In the genomic region with DNA sequence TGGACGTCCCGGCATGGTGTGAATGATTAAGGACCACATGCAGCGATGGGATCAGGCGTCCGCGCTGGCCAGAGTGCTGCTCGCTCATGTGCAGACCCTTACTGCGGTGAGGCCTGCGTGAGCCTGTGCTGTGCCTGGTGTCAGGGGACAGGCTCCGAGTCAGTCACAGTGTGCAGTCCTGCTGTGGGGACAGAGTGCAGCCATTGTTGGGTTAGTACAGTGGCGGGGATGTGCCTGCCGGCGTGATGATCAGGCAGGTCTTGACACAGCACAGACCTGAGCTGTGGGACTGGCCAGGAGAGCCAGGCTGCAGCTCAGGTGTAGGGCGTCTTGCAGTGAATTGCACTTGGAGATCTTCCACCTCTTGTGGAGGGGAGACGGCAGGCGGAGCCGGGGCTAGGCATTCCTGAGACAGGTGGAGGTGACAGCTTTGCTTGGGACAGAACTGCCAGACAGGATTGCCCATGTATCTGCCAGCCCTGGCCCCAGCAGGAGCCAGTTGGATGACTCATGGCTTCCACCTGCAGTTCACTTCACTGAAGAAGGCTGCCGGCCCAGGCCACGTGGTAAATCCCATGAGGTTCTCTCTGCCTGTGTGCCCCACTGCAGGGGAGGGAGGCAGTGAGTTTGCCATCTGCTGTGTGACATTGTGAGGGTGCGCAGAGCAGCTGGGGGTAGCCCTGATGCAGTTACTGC, we compare ENCODE assay signal across 10 cellular contexts. TPM values are rescaled to one million over a fixed set of nuclear protein-coding genes. Genes with fewer than 3 reads are reported as not detected.
DNase-seq lines count a peak whose midpoint lies in the region; ATAC-seq, FAIRE-seq and TF ChIP-seq lines count a peak whose summit lies in the region.
"Had no signal": no experiment of that assay in that cellular context is flagged by ENCODE, and none has a peak within 500 bp of the region (broad histone marks: within the 10 kb centered on the region; RNA-seq: fewer than 3 reads in every experiment).

No MANE protein-coding gene starts in this region.

- in situ Hi-C loops in ACHN (cut with HindIII; ENCODE audit: low pct_ligation_motif_present, low pct_unique_long_range_greater_than_20kb, low sequenced_read_pairs), result no loop called here

- no peak overlapping the region for H2AFZ ChIP-seq in keratinocyte (ENCODE audit: control insufficient read depth, low read length)

- intact Hi-C loops in vagina (cut with DNase I), result no loop called here

- peak in 1 of 3 experiments; percentile 19 for TF ChIP-seq CTCF in keratinocyte (optimal IDR thresholded peaks at IDR 0.05 in 1 of 3, IDR thresholded peaks at IDR 0.05 in 1 of 3, conservative IDR thresholded peaks at IDR 0.05 in 1 of 3; ENCODE audit: extremely low read depth in 1 of 3, insufficient read depth in 2 of 3, low read length in 3 of 3)
- no peak for TF ChIP-seq CTCF in vagina (IDR thresholded peaks at IDR 0.05)

- H3K27ac Mint-ChIP-seq in activated T-cell treated with anti-CD3 and anti-CD28 coated beads, Interleukin-2, amount 50 U/mL, for 72 hours, result no peak overlapping the region

- dilution Hi-C loops in keratinocyte (cut with MboI; ENCODE audit: extremely low pct_ligation_motif_present, low sequenced_read_pairs), result no loop called here

- no peak overlapping the region for H3K4me3 ChIP-seq in keratinocyte (ENCODE audit: control insufficient read depth in 2 of 3, extremely low read depth in 1 of 3, insufficient read depth in 2 of 3, low read depth in 1 of 3, low read length in 3 of 3)
- H3K4me3 ChIP-seq in vagina, result no peak overlapping the region

- no peaks in the 10 kb centered on the region for H3K27me3 Mint-ChIP-seq in activated T-cell treated with anti-CD3 and anti-CD28 coated beads, Interleukin-2, amount 50 U/mL, for 72 hours (ENCODE audit: low read depth)

- H3K9me3 Mint-ChIP-seq in activated T-cell treated with anti-CD3 and anti-CD28 coated beads, Interleukin-2, amount 50 U/mL, for 72 hours, result no peaks in the 10 kb centered on the region

- peaks cover 7% of the 10 kb centered on the region for H3K9me1 ChIP-seq in keratinocyte (ENCODE audit: control insufficient read depth, extremely low read depth, insufficient read depth, low read length)

- H3K27ac ChIP-seq in keratinocyte (ENCODE audit: control insufficient read depth, insufficient read depth, low read length), result no peak overlapping the region
- H3K27ac ChIP-seq in vagina, result no peak overlapping the region

- H3K36me3 ChIP-seq in keratinocyte (ENCODE audit: control insufficient read depth in 2 of 2, extremely low read depth in 1 of 2, insufficient read depth in 2 of 2, low read length in 2 of 2), result peaks cover 56 to 59% of the 10 kb centered on the region in 2 experiments
- peaks cover 0 to 73% of the 10 kb centered on the region in 2 donors for H3K36me3 ChIP-seq in vagina

- H4K20me1 ChIP-seq in keratinocyte (ENCODE audit: control insufficient read depth, extremely low read depth, insufficient read depth, low read length), result peaks cover 6% of the 10 kb centered on the region

- H3K4me1 Mint-ChIP-seq in activated T-cell treated with anti-CD3 and anti-CD28 coated beads, Interleukin-2, amount 50 U/mL, for 72 hours (ENCODE audit: low read depth), result peaks cover 5% of the 10 kb centered on the region

- H3K4me1 ChIP-seq in keratinocyte (ENCODE audit: control insufficient read depth, extremely low read depth, insufficient read depth, low read length), result peaks cover 21% of the 10 kb centered on the region
- peaks cover 12% of the 10 kb centered on the region for H3K4me1 ChIP-seq in vagina

- ATAC-seq in activated T-cell treated with anti-CD3 and anti-CD28 coated beads, Interleukin-2, amount 50 U/mL, for 72 hours (replicated peaks in 1 of 2), result no peak

- no peak overlapping the region for H3K4me3 Mint-ChIP-seq in activated T-cell treated with anti-CD3 and anti-CD28 coated beads, Interleukin-2, amount 50 U/mL, for 72 hours

- peak; percentile 78 for DNase-seq in ACHN
- DNase-seq in HT-29 (ENCODE audit: low spot score), result peak; percentile 81
- peak; percentile 36 for DNase-seq in amniotic epithelial cell (ENCODE audit: low read depth)
- peak; percentile 32 for DNase-seq in keratinocyte (ENCODE audit: low read depth, low spot score)
- no peak for DNase-seq in vagina (ENCODE audit: extremely low spot score in 2 of 2)
- no peak for DNase-seq in activated CD4-positive, alpha-beta T cell treated with anti-CD3 and anti-CD28 coated beads, Interleukin-2, amount 50 U/mL, for 4 hours
- no peak for DNase-seq in epidermal melanocyte (ENCODE audit: insufficient read length, low spot score)
- no peak for DNase-seq in activated T-cell treated with anti-CD3 and anti-CD28 coated beads, Interleukin-2, amount 50 U/mL, for 72 hours
- DNase-seq: activated effector memory CD4-positive, alpha-beta T cell treated with anti-CD3 and anti-CD28 coated beads, Interleukin-2, amount 50 U/mL, for 16 hours had no signal

- no peak for TF ChIP-seq POLR2A in vagina (IDR thresholded peaks at IDR 0.05)

- H3K79me2 ChIP-seq in keratinocyte (ENCODE audit: control insufficient read depth, insufficient read depth, low read length), result peaks cover 2% of the 10 kb centered on the region

- peaks cover 4 to 13% of the 10 kb centered on the region in 2 donors for H3K36me3 Mint-ChIP-seq in activated T-cell treated with anti-CD3 and anti-CD28 coated beads, Interleukin-2, amount 50 U/mL, for 72 hours (ENCODE audit: insufficient read depth in 2 of 2)

- peak overlapping the region; percentile 30 for H3K4me2 ChIP-seq in keratinocyte (ENCODE audit: control insufficient read depth, extremely low read depth, insufficient read depth, low read depth, low read length)

- peak; percentile 88 for FAIRE-seq in keratinocyte (lab: Jason Lieb, UNC)
- FAIRE-seq: G401.6 had no signal

- H3K9me3 ChIP-seq in keratinocyte (ENCODE audit: control insufficient read depth, low read depth, low read length), result no peaks in the 10 kb centered on the region
- no peaks in the 10 kb centered on the region for H3K9me3 ChIP-seq in vagina

- no peak overlapping the region for H3K9ac ChIP-seq in keratinocyte (ENCODE audit: control insufficient read depth, extremely low read depth, insufficient read depth, low read length)

- H3K27me3 ChIP-seq in keratinocyte (ENCODE audit: control insufficient read depth, extremely low read depth, insufficient read depth, low read length) (no peaks in the 10 kb centered on the region), vagina (no peaks in the 10 kb centered on the region)

RNA-seq across cellular contexts. Expression of a gene that starts 17.3 kb away (rescaled TPM):
- total RNA-seq in HT-29 (2014; rRNA removed; shearing (Covaris generic)), result 56.3 and 64.7 TPM in 2 replicates
- polyA plus RNA-seq in keratinocyte, result 24.7 to 33.6 TPM (median 24.9 TPM) in 3 replicates
- polyA plus RNA-seq in keratinocyte (2011; ENCODE audit: low read depth), result 18.4 TPM
- polyA plus RNA-seq in keratinocyte (2011; cell fraction: cytosol; rRNA removed), result 12.4 and 15.7 TPM in 2 replicates
- polyA plus RNA-seq in keratinocyte (2011; cell fraction: nucleus; rRNA removed), result 48.4 and 50.5 TPM in 2 replicates
- polyA plus RNA-seq in keratinocyte (2012; ENCODE audit: low replicate concordance), result 21.7 and 22.7 TPM in 2 replicates
- 11.4 to 19.7 TPM (median 17.8 TPM) in 3 replicates for polyA minus RNA-seq in keratinocyte
- 14.6 TPM for polyA minus RNA-seq in keratinocyte (2011; cell fraction: cytosol; rRNA and poly(A)+ RNA removed)
- polyA minus RNA-seq in keratinocyte (2011; cell fraction: nucleus; rRNA and poly(A)+ RNA removed), result 23.1 and 29.9 TPM in 2 replicates
- total RNA-seq in vagina, result 37.1 TPM
- total RNA-seq in activated T-cell treated with anti-CD3 and anti-CD28 coated beads, Interleukin-2, amount 50 U/mL, for 72 hours, result 10 to 100 TPM; 65.3 to 69.7 TPM

RNA-seq across cellular contexts. Expression of a gene that starts 56.2 kb away (rescaled TPM):
- total RNA-seq in HT-29 (2014; rRNA removed; shearing (Covaris generic)), result 22.0 and 23.5 TPM in 2 replicates
- polyA plus RNA-seq in keratinocyte, result 0.61 to 6.3 TPM (median 4.7 TPM) in 3 replicates
- not detected for polyA plus RNA-seq in keratinocyte (2011; ENCODE audit: low read depth)
- polyA plus RNA-seq in keratinocyte (2011; cell fraction: cytosol; rRNA removed), result 0.97 and 1.1 TPM in 2 replicates
- 3.2 and 4.0 TPM in 2 replicates for polyA plus RNA-seq in keratinocyte (2011; cell fraction: nucleus; rRNA removed)
- 0.10 and 6.2 TPM in 2 replicates for polyA plus RNA-seq in keratinocyte (2012; ENCODE audit: low replicate concordance)
- 0.73 to 2.4 TPM (median 2.2 TPM) in 3 replicates for polyA minus RNA-seq in keratinocyte
- 5.9 TPM for polyA minus RNA-seq in keratinocyte (2011; cell fraction: cytosol; rRNA and poly(A)+ RNA removed)
- polyA minus RNA-seq in keratinocyte (2011; cell fraction: nucleus; rRNA and poly(A)+ RNA removed), result 1.2 and 1.4 TPM in 2 replicates
- 2.2 TPM for total RNA-seq in vagina
- total RNA-seq in activated T-cell treated with anti-CD3 and anti-CD28 coated beads, Interleukin-2, amount 50 U/mL, for 72 hours, result 10 to 100 TPM; 54.2 to 60.5 TPM

Comparison
In these comparisons a context has a peak if more than half of its experiments do, and no peak if none do; other contexts are left out.
1. DNase-seq: peak in ACHN (single experiment), HT-29 (single experiment), amniotic epithelial cell (single experiment) and keratinocyte (single experiment); none in vagina (0 of 2), activated CD4-positive, alpha-beta T cell treated with anti-CD3 and anti-CD28 coated beads, Interleukin-2, amount 50 U/mL, for 4 hours (0 of 2), epidermal melanocyte (single experiment) and activated T-cell treated with anti-CD3 and anti-CD28 coated beads, Interleukin-2, amount 50 U/mL, for 72 hours (0 of 2).